1 cellular context compared by ENCODE assay signal in the genomic region with DNA sequence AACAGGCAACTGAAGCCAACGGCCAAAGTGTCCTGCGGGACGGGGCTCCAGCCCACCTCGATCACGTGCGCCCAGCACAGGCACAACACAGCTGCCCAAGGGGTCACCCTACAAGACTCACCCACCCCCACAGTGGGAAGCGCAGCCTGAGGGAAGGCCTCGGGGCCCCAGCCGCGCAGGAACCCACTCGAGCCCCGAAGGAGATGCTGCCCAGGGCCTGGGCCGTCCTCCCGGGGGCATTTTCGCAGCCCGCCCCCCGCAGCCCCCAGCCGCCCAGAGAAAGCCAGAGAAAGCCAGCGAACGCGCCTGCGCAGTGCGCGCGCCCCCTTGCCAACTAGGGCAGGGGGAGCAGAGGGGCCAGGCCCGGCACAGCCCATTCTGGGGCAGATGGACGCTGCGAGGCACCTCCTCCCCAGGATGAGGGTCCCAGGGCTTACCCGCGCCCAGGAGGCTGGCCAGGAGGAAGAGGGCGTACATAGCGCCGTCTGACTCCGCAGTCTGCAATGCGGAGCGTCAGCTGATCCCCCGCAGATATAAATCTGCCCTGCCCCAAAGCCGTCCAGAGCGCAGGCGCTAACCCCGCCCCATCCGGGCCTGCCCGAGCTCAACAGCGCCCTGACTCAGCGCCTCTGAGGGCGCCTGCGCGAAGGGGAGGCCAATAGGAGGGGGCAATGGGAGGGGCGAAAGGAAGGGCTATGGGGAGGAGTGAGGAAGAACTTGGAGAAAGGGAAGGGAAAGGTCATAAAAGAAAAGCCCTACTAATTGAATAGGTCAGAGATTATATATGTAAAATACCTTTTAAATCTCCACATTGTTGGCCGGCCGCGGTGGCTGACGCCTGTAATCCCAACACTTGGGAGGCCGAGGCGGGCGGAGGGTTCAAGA.
TF ChIP-seq lines count a peak whose summit lies in the region.

TSS of gene PSAP (minus strand) at position 507 of the 885 bp plus-strand sequence. CDS start at position 477, 30 bp downstream.

TF ChIP-seq in K562, 482 proteins besides CTCF, POLR2A, EP300 and RAD21 (continued from another document and continues in another):
- TF ChIP-seq, protein P1, sequence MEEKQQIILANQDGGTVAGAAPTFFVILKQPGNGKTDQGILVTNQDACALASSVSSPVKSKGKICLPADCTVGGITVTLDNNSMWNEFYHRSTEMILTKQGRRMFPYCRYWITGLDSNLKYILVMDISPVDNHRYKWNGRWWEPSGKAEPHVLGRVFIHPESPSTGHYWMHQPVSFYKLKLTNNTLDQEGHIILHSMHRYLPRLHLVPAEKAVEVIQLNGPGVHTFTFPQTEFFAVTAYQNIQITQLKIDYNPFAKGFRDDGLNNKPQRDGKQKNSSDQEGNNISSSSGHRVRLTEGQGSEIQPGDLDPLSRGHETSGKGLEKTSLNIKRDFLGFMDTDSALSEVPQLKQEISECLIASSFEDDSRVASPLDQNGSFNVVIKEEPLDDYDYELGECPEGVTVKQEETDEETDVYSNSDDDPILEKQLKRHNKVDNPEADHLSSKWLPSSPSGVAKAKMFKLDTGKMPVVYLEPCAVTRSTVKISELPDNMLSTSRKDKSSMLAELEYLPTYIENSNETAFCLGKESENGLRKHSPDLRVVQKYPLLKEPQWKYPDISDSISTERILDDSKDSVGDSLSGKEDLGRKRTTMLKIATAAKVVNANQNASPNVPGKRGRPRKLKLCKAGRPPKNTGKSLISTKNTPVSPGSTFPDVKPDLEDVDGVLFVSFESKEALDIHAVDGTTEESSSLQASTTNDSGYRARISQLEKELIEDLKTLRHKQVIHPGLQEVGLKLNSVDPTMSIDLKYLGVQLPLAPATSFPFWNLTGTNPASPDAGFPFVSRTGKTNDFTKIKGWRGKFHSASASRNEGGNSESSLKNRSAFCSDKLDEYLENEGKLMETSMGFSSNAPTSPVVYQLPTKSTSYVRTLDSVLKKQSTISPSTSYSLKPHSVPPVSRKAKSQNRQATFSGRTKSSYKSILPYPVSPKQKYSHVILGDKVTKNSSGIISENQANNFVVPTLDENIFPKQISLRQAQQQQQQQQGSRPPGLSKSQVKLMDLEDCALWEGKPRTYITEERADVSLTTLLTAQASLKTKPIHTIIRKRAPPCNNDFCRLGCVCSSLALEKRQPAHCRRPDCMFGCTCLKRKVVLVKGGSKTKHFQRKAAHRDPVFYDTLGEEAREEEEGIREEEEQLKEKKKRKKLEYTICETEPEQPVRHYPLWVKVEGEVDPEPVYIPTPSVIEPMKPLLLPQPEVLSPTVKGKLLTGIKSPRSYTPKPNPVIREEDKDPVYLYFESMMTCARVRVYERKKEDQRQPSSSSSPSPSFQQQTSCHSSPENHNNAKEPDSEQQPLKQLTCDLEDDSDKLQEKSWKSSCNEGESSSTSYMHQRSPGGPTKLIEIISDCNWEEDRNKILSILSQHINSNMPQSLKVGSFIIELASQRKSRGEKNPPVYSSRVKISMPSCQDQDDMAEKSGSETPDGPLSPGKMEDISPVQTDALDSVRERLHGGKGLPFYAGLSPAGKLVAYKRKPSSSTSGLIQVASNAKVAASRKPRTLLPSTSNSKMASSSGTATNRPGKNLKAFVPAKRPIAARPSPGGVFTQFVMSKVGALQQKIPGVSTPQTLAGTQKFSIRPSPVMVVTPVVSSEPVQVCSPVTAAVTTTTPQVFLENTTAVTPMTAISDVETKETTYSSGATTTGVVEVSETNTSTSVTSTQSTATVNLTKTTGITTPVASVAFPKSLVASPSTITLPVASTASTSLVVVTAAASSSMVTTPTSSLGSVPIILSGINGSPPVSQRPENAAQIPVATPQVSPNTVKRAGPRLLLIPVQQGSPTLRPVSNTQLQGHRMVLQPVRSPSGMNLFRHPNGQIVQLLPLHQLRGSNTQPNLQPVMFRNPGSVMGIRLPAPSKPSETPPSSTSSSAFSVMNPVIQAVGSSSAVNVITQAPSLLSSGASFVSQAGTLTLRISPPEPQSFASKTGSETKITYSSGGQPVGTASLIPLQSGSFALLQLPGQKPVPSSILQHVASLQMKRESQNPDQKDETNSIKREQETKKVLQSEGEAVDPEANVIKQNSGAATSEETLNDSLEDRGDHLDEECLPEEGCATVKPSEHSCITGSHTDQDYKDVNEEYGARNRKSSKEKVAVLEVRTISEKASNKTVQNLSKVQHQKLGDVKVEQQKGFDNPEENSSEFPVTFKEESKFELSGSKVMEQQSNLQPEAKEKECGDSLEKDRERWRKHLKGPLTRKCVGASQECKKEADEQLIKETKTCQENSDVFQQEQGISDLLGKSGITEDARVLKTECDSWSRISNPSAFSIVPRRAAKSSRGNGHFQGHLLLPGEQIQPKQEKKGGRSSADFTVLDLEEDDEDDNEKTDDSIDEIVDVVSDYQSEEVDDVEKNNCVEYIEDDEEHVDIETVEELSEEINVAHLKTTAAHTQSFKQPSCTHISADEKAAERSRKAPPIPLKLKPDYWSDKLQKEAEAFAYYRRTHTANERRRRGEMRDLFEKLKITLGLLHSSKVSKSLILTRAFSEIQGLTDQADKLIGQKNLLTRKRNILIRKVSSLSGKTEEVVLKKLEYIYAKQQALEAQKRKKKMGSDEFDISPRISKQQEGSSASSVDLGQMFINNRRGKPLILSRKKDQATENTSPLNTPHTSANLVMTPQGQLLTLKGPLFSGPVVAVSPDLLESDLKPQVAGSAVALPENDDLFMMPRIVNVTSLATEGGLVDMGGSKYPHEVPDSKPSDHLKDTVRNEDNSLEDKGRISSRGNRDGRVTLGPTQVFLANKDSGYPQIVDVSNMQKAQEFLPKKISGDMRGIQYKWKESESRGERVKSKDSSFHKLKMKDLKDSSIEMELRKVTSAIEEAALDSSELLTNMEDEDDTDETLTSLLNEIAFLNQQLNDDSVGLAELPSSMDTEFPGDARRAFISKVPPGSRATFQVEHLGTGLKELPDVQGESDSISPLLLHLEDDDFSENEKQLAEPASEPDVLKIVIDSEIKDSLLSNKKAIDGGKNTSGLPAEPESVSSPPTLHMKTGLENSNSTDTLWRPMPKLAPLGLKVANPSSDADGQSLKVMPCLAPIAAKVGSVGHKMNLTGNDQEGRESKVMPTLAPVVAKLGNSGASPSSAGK (IDR thresholded peaks at IDR 0.05), result peak; percentile 13; the same call in 1 of the 2 replicates
- TF ChIP-seq BDP1 (IDR thresholded peaks at IDR 0.05; ENCODE audit: insufficient read depth, insufficient read length) (no peak), CHD7 (IDR thresholded peaks at IDR 0.05; ENCODE audit: low read depth, low read length) (no peak), SMARCA5 (IDR thresholded peaks at IDR 0.05) (no peak), GTF2F1 (IDR thresholded peaks at IDR 0.05; ENCODE audit: low read depth, low read length) (peak; percentile 74), NONO (IDR thresholded peaks at IDR 0.05; ENCODE audit: low read depth in 2 of 2, low read length in 1 of 2) (peak in 1 of 2 experiments; percentile 70; a peak in 1 of 4 replicates), ZSCAN29 (IDR thresholded peaks at IDR 0.05) (no peak), RBBP5 (IDR thresholded peaks at IDR 0.05; ENCODE audit: borderline replicate concordance, insufficient read depth, low read length, poor library complexity, severe bottlenecking) (peak; percentile 76), CHCHD3 (CRISPR knock-in tag; IDR thresholded peaks at IDR 0.05) (no peak), SNRNP70 (optimal IDR thresholded peaks at IDR 0.05; ENCODE audit: low read depth, low read length) (no peak), MED1 (CRISPR knock-in tag; IDR thresholded peaks at IDR 0.05; ENCODE audit: borderline replicate concordance) (no peak), RFX1 (IDR thresholded peaks at IDR 0.05) (no peak), MTA3 (IDR thresholded peaks at IDR 0.05; ENCODE audit: borderline replicate concordance) (peak; percentile 85; the same call in 1 of the 2 replicates), GABPA (tag; conservative IDR thresholded peaks at IDR 0.05; ENCODE audit: low read depth) (0 out of 2 replicates have a peak, but pooled peaks have one; percentile 31), GABPB1 (CRISPR knock-in tag; IDR thresholded peaks at IDR 0.05) (peak; percentile 80; the same call in 1 of the 2 replicates), ZNF263 (CRISPR knock-in tag; IDR thresholded peaks at IDR 0.05; ENCODE audit: borderline replicate concordance) (peak; percentile 72; the same call in 1 of the 2 replicates)
- TF ChIP-seq, protein P2, sequence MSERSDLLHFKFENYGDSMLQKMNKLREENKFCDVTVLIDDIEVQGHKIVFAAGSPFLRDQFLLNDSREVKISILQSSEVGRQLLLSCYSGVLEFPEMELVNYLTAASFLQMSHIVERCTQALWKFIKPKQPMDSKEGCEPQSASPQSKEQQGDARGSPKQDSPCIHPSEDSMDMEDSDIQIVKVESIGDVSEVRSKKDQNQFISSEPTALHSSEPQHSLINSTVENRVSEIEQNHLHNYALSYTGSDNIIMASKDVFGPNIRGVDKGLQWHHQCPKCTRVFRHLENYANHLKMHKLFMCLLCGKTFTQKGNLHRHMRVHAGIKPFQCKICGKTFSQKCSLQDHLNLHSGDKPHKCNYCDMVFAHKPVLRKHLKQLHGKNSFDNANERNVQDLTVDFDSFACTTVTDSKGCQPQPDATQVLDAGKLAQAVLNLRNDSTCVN (CRISPR knock-in tag; IDR thresholded peaks at IDR 0.05), result no peak
- TF ChIP-seq, protein P3, sequence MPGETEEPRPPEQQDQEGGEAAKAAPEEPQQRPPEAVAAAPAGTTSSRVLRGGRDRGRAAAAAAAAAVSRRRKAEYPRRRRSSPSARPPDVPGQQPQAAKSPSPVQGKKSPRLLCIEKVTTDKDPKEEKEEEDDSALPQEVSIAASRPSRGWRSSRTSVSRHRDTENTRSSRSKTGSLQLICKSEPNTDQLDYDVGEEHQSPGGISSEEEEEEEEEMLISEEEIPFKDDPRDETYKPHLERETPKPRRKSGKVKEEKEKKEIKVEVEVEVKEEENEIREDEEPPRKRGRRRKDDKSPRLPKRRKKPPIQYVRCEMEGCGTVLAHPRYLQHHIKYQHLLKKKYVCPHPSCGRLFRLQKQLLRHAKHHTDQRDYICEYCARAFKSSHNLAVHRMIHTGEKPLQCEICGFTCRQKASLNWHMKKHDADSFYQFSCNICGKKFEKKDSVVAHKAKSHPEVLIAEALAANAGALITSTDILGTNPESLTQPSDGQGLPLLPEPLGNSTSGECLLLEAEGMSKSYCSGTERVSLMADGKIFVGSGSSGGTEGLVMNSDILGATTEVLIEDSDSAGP (CRISPR knock-in tag; IDR thresholded peaks at IDR 0.05), result no peak
- TF ChIP-seq, protein P4, sequence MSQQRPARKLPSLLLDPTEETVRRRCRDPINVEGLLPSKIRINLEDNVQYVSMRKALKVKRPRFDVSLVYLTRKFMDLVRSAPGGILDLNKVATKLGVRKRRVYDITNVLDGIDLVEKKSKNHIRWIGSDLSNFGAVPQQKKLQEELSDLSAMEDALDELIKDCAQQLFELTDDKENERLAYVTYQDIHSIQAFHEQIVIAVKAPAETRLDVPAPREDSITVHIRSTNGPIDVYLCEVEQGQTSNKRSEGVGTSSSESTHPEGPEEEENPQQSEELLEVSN (IDR thresholded peaks at IDR 0.05; ENCODE audit: borderline replicate concordance in 1 of 2, extremely low read depth in 1 of 2, insufficient read depth in 1 of 2, insufficient read length in 1 of 2, low read depth in 1 of 2, low read length in 1 of 2, poor library complexity in 1 of 2, severe bottlenecking in 1 of 2), result no peak
